Comparison of ENCODE assay signal across 1 cellular context in genomic region chr3:43531835-43532234, GRCh38.
TF ChIP-seq lines count a peak whose summit lies in the region.

No MANE protein-coding gene starts in this region.

TF ChIP-seq in endothelial cell of umbilical vein, 7 proteins besides CTCF, POLR2A, EP300 and RAD21:
- TF ChIP-seq FOS (IDR thresholded peaks at IDR 0.05; ENCODE audit: borderline replicate concordance, insufficient read depth, low read length) (peak; percentile 13), EZH2 (IDR thresholded peaks at IDR 0.05; ENCODE audit: borderline replicate concordance, low read depth, low read length, severe bottlenecking) (no peak)
